Comparison of ENCODE assay signal across 8 cellular contexts in genomic region chr11:129279326-129280026, GRCh38.
DNase-seq lines count a peak whose midpoint lies in the region; ATAC-seq and TF ChIP-seq lines count a peak whose summit lies in the region.

No MANE protein-coding gene starts in this region.

- DNase-seq in HPDE6-E6E7 (ENCODE audit: extremely low spot score) (peak; percentile 70), PC-9 (peak; percentile 54 to 86), activated gamma-delta T cell (lab: John Stamatoyannopoulos, UW) (peak; percentile 52), foreskin fibroblast (peak; percentile 75 to 92)
- DNase-seq in stimulated activated naive CD8-positive, alpha-beta T cell treated with anti-CD3 and anti-CD28 coated beads, Interleukin-15, amount 100 ng/mL, for 72 hours, result peak; percentile 68 to 75

- H3K4me3 ChIP-seq in ACC112 (ENCODE audit: low read depth, low read length), result peak overlapping the region; percentile 89
- peak overlapping the region; percentile 70 for H3K4me3 ChIP-seq in PC-9
- peak overlapping the region; percentile 56 to 68 for H3K4me3 ChIP-seq in foreskin fibroblast (ENCODE audit: low read depth in 1 of 2, low read length in 2 of 2)
- H3K4me3 ChIP-seq in neural cell (ENCODE audit: low read length), result peak overlapping the region; percentile 76

- H3K9me2 ChIP-seq in PC-9 (ENCODE audit: insufficient read depth) (no peaks in the 10 kb centered on the region), neural cell (ENCODE audit: insufficient read depth, low read length) (no peaks in the 10 kb centered on the region)

- TF ChIP-seq RAD21 in neural cell (conservative IDR thresholded peaks at IDR 0.05), result peak; percentile 33

- peaks cover 10% of the 10 kb centered on the region for H4K20me1 ChIP-seq in PC-9 (ENCODE audit: insufficient read depth)
- no peaks in the 10 kb centered on the region for H4K20me1 ChIP-seq in neural cell (ENCODE audit: insufficient read depth)

- H3K27me3 ChIP-seq in ACC112 (ENCODE audit: insufficient read depth, low read length) (no peaks in the 10 kb centered on the region), PC-9 (ENCODE audit: insufficient read depth, low read depth) (no peaks in the 10 kb centered on the region), neural cell (ENCODE audit: insufficient read depth, low read depth, low read length) (no peaks in the 10 kb centered on the region)

- BruUV-seq in PC-9 (replicated peaks; lab: Mats Ljungman, UMichigan), result no TSS peak

- peaks cover 13% of the 10 kb centered on the region for H3K27me3 Mint-ChIP-seq in stimulated activated naive CD8-positive, alpha-beta T cell treated with anti-CD3 and anti-CD28 coated beads, Interleukin-15, amount 100 ng/mL, for 72 hours

- H3K4me3 Mint-ChIP-seq in stimulated activated naive CD8-positive, alpha-beta T cell treated with anti-CD3 and anti-CD28 coated beads, Interleukin-15, amount 100 ng/mL, for 72 hours, result peak overlapping the region; percentile 73 to 83

- H3K79me2 ChIP-seq in ACC112 (ENCODE audit: control insufficient read depth, insufficient read depth, low read length, unreplicated experiment), result peaks cover 39% of the 10 kb centered on the region
- peaks cover 41% of the 10 kb centered on the region for H3K79me2 ChIP-seq in PC-9 (ENCODE audit: low read depth)
- H3K79me2 ChIP-seq in neural cell (replicated peaks; ENCODE audit: insufficient read depth, low read length), result peaks cover 40% of the 10 kb centered on the region

- TF ChIP-seq CTCF in PC-9 (conservative IDR thresholded peaks at IDR 0.05) (no peak), foreskin fibroblast (IDR thresholded peaks at IDR 0.05; ENCODE audit: low read depth, low read length) (no peak), neural cell (IDR thresholded peaks at IDR 0.05; ENCODE audit: poor library complexity, severe bottlenecking) (peak; percentile 29)

- no peaks in the 10 kb centered on the region for H3K9me3 Mint-ChIP-seq in stimulated activated naive CD8-positive, alpha-beta T cell treated with anti-CD3 and anti-CD28 coated beads, Interleukin-15, amount 100 ng/mL, for 72 hours

- H2AFZ ChIP-seq in ACC112 (ENCODE audit: low read length, unreplicated experiment) (peak overlapping the region; percentile 100), PC-9 (peak overlapping the region; percentile 87), neural cell (ENCODE audit: low read depth, low read length) (peak overlapping the region; percentile 92)

- ATAC-seq in GM19035 (IDR thresholded peaks at IDR 0.05; ENCODE audit: unreplicated experiment), result peak; percentile 72
- ATAC-seq in stimulated activated naive CD8-positive, alpha-beta T cell treated with anti-CD3 and anti-CD28 coated beads, Interleukin-15, amount 100 ng/mL, for 72 hours, result peak; percentile 67

- peak overlapping the region; percentile 74 for H3K9ac ChIP-seq in neural cell (ENCODE audit: low read length)

- intact Hi-C loops in PC-9 (cut with micrococcal nuclease; ENCODE audit: unreplicated experiment), result loop anchor here (1.0 to 5.0 kb wide), 3 partner anchors 38 to 162 kb away; partner anchors contain the start of gene ARHGAP32

- H3K4me1 ChIP-seq in ACC112 (ENCODE audit: control insufficient read depth, insufficient read depth, low read length, unreplicated experiment) (peaks cover 15% of the 10 kb centered on the region), PC-9 (replicated peaks; ENCODE audit: insufficient read depth) (peaks cover 50% of the 10 kb centered on the region)

- H3K9me3 ChIP-seq in PC-9 (ENCODE audit: insufficient read depth, low read depth) (no peaks in the 10 kb centered on the region), neural cell (ENCODE audit: low read length) (no peaks in the 10 kb centered on the region)

- CTCF ChIA-PET in PC-9 (lab: Charles Lee), result interaction anchor here (0.7 kb wide), 1 partner anchor 593 kb away, joined by 3 read pairs; no protein-coding TSS in a partner anchor

- H3K27ac Mint-ChIP-seq in stimulated activated naive CD8-positive, alpha-beta T cell treated with anti-CD3 and anti-CD28 coated beads, Interleukin-15, amount 100 ng/mL, for 72 hours, result peak overlapping the region; percentile 45 to 48

- 0 out of 2 replicates have a peak, but pooled peaks cover 5% of the 10 kb centered on the region for H3F3A ChIP-seq in PC-9 (ENCODE audit: insufficient read depth, low read depth)
- H3F3A ChIP-seq in neural cell (ENCODE audit: insufficient read depth, low read length, poor library complexity, severe bottlenecking), result no peaks in the 10 kb centered on the region

- H3K36me3 ChIP-seq in ACC112 (ENCODE audit: insufficient read depth, low read length), result no peaks in the 10 kb centered on the region
- H3K36me3 ChIP-seq in PC-9 (ENCODE audit: low read depth), result no peaks in the 10 kb centered on the region
- no peaks in the 10 kb centered on the region for H3K36me3 ChIP-seq in neural cell (ENCODE audit: insufficient read depth, low read length)

- peak; percentile 34 for TF ChIP-seq EP300 in neural cell (conservative IDR thresholded peaks at IDR 0.05; ENCODE audit: poor library complexity, severe bottlenecking)

- POLR2A ChIA-PET in PC-9 (lab: Charles Lee; ENCODE audit: unreplicated experiment), result no interaction called here

- peaks cover 41% of the 10 kb centered on the region for H3K4me1 Mint-ChIP-seq in stimulated activated naive CD8-positive, alpha-beta T cell treated with anti-CD3 and anti-CD28 coated beads, Interleukin-15, amount 100 ng/mL, for 72 hours

- peak overlapping the region; percentile 42; the same call in 1 of the 2 replicates for H3K27ac ChIP-seq in ACC112 (ENCODE audit: low read depth, low read length)
- no peak overlapping the region for H3K27ac ChIP-seq in PC-9
- H3K27ac ChIP-seq in neural cell (ENCODE audit: low read length), result peak overlapping the region; percentile 62

- H3K4me2 ChIP-seq in PC-9, result peak overlapping the region; percentile 83
- peak overlapping the region; percentile 85 for H3K4me2 ChIP-seq in neural cell (ENCODE audit: low read length)

TF ChIP-seq in neural cell, 6 proteins besides CTCF, POLR2A, EP300 and RAD21:
- TF ChIP-seq REST (IDR thresholded peaks at IDR 0.05; ENCODE audit: borderline replicate concordance) (peak; percentile 49), EZH2 (IDR thresholded peaks at IDR 0.05; ENCODE audit: borderline replicate concordance, insufficient read depth, low read length, poor library complexity, severe bottlenecking) (no peak), TAF1 (IDR thresholded peaks at IDR 0.05; ENCODE audit: low read depth) (peak; percentile 42), SMC3 (conservative IDR thresholded peaks at IDR 0.05; ENCODE audit: poor library complexity) (peak; percentile 31), MXI1 (conservative IDR thresholded peaks at IDR 0.05; ENCODE audit: poor library complexity, severe bottlenecking) (peak; percentile 95), POLR2AphosphoS5 (IDR thresholded peaks at IDR 0.05) (peak; percentile 88)
